19 cellular contexts compared by ENCODE assay signal in genomic region chr6:6976193-6976592, GRCh38.
"Had no signal": no experiment of that assay in that cellular context is flagged by ENCODE, and none has a peak within 500 bp of the region (broad histone marks: within the 10 kb centered on the region; RNA-seq: fewer than 3 reads in every experiment).

No MANE protein-coding gene starts in this region.

- H3K4me1 ChIP-seq: gastroesophageal sphincter, parathyroid adenoma, prostate gland, testis had no signal

- ATAC-seq: gastroesophageal sphincter; left colon; naive thymus-derived CD4-positive, alpha-beta T cell; stimulated activated memory B cell treated with anti-CD40 and anti-IgM and Interleukin-4, amounts not matched to agents 10 μg/mL and 1 μg/mL and 100 μg/mL, for 72 hours; stimulated activated naive CD8-positive, alpha-beta T cell treated with anti-CD3 and anti-CD28 coated beads, Interleukin-15, amount 100 ng/mL, for 72 hours had no signal

- H3K4me3 ChIP-seq: esophagus muscularis mucosa, gastroesophageal sphincter, hepatocyte, prostate gland, testis had no signal

- H3K27ac ChIP-seq: esophagus muscularis mucosa, gastroesophageal sphincter, hepatocyte, parathyroid adenoma, prostate gland, testis had no signal

- H3K4me2 ChIP-seq: hepatocyte had no signal

- H3K36me3 ChIP-seq: esophagus muscularis mucosa, gastroesophageal sphincter, prostate gland had no signal

- H3K9me3 ChIP-seq: esophagus muscularis mucosa, gastroesophageal sphincter, prostate gland, testis had no signal

- FAIRE-seq: endometrium, kidney, urothelium cell line had no signal

- DNase-seq: effector memory CD4-positive, alpha-beta T cell; glutamatergic neuron; kidney; left colon; mammary epithelial cell; naive thymus-derived CD4-positive, alpha-beta T cell; retina; stimulated activated CD4-positive, alpha-beta T cell treated with anti-CD3 and anti-CD28 coated beads, Interleukin-4, amount 100 ng/mL, for 1 hour; stimulated activated CD8-positive, alpha-beta memory T cell treated with anti-CD3 and anti-CD28 coated beads, Interleukin-4, amount 100 ng/mL, for 48 hours; stimulated activated naive CD8-positive, alpha-beta T cell treated with anti-CD3 and anti-CD28 coated beads, Interleukin-15, amount 100 ng/mL, for 72 hours; testis had no signal

- H2AFZ ChIP-seq: hepatocyte, parathyroid adenoma had no signal

- H3K9ac ChIP-seq: parathyroid adenoma had no signal

- H3K79me2 ChIP-seq: hepatocyte, parathyroid adenoma had no signal

- H3K27me3 ChIP-seq: esophagus muscularis mucosa, gastroesophageal sphincter, hepatocyte, testis had no signal
